ENCODE assay signal across 8 cellular contexts in the genomic region with DNA sequence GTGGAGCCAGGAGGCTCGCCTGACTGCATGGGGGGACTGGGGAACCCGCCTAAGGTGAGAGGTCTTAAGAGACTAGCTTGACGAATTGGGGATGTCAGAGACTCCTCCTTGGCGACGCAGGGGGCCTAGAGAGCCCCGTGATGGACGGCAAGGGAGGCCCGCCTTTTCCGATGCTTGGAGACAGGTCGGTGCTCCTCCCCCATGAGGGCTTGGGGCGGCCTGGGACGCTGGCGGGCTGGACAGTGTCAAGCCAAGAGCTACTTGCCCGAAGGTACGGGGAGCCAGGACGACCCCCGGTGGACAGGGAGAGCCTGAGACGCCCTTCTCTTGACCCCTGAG. TPM values are rescaled to one million over a fixed set of nuclear protein-coding genes. Genes with fewer than 3 reads are reported as not detected.
DNase-seq lines count a peak whose midpoint lies in the region; ATAC-seq, FAIRE-seq and TF ChIP-seq lines count a peak whose summit lies in the region.

No MANE protein-coding gene starts in this region.

- H3K36me3 Mint-ChIP-seq in MCF 10A (ENCODE audit: insufficient read depth, unreplicated experiment), result peaks cover 31% of the 10 kb centered on the region

- no peaks in the 10 kb centered on the region for H4K20me1 ChIP-seq in PC-3 (ENCODE audit: low read length)

- H3F3A ChIP-seq in PC-3 (ENCODE audit: low read length, unreplicated experiment), result no peaks in the 10 kb centered on the region

- POLR2A ChIA-PET in AG04450 (lab: Yijun Ruan, JAX), result interaction anchor here (1.5 kb wide), 1 partner anchor 58 kb away, joined by 7 read pairs; a partner anchor contains a TSS
- POLR2A ChIA-PET in PC-3 (lab: Charles Lee; ENCODE audit: unreplicated experiment), result no interaction called here
- POLR2A ChIA-PET in MCF 10A (lab: Yijun Ruan, JAX), result interaction anchor here (1.3 to 2.4 kb wide), 3 partner anchors 13 to 119 kb away, joined by 4 to 12 read pairs (median 10); a partner anchor contains a TSS

- H3K9ac ChIP-seq in PC-3 (ENCODE audit: low read length) (peak overlapping the region; percentile 77), kidney (ENCODE audit: low read length in 2 of 2) (peak overlapping the region; percentile 93 to 96)

- peak overlapping the region; percentile 64 for H3K27ac Mint-ChIP-seq in MCF 10A (ENCODE audit: low read depth, unreplicated experiment)

- H2AFZ ChIP-seq in PC-3 (ENCODE audit: low read length), result peak overlapping the region; percentile 93

- H3K4me1 Mint-ChIP-seq in MCF 10A (ENCODE audit: insufficient read depth, unreplicated experiment), result peaks cover 21% of the 10 kb centered on the region

- no peaks in the 10 kb centered on the region for H3K9me2 ChIP-seq in PC-3 (replicated peaks; ENCODE audit: low read length)

- no peaks in the 10 kb centered on the region for H3K9me3 Mint-ChIP-seq in MCF 10A (ENCODE audit: unreplicated experiment)

- H3K79me2 ChIP-seq in PC-3 (ENCODE audit: low read length), result peaks cover 43% of the 10 kb centered on the region

- peak; percentile 48 for ATAC-seq in GM18498 (IDR thresholded peaks at IDR 0.05; ENCODE audit: unreplicated experiment)
- ATAC-seq in HG02981 (IDR thresholded peaks at IDR 0.05; ENCODE audit: unreplicated experiment), result peak; percentile 28
- ATAC-seq in PC-3, result peak; percentile 61
- ATAC-seq in GM21526 (IDR thresholded peaks at IDR 0.05; ENCODE audit: low FRiP score, unreplicated experiment), result no peak

- H3K4me2 ChIP-seq in PC-3 (ENCODE audit: low read length), result peak overlapping the region; percentile 93

- intact Hi-C loops in PC-3 (cut with micrococcal nuclease), result no loop called here
- intact Hi-C loops in MCF 10A (cut with micrococcal nuclease), result loop anchor here (1.0 kb wide), 1 partner anchor 59 kb away; a partner anchor contains a TSS
- intact Hi-C loops in kidney (cut with DNase I), result no loop called here

- H3K4me3 Mint-ChIP-seq in MCF 10A (ENCODE audit: unreplicated experiment), result peak overlapping the region; percentile 86

- H3K4me1 ChIP-seq in PC-3 (ENCODE audit: insufficient read depth, low read length) (peaks cover 7% of the 10 kb centered on the region), kidney (ENCODE audit: control insufficient read depth in 1 of 2, insufficient read depth in 1 of 2, low read depth in 1 of 2, low read length in 2 of 2) (peaks cover 5 to 13% of the 10 kb centered on the region in 2 donors)

- H3K36me3 ChIP-seq in PC-3 (ENCODE audit: low read depth, low read length), result no peaks in the 10 kb centered on the region; the same call in 1 of the 2 replicates
- H3K36me3 ChIP-seq in kidney (ENCODE audit: control insufficient read depth in 1 of 2, insufficient read depth in 2 of 2, low read length in 2 of 2), result no peaks in the 10 kb centered on the region

- TF ChIP-seq CTCF in AG04450 (IDR thresholded peaks at IDR 0.05; ENCODE audit: low read depth, low read length) (no peak), PC-3 (conservative IDR thresholded peaks at IDR 0.05; ENCODE audit: low read depth, low read length) (no peak), MCF 10A (IDR thresholded peaks at IDR 0.05; ENCODE audit: unreplicated experiment) (no peak), kidney (IDR thresholded peaks at IDR 0.05; ENCODE audit: borderline replicate concordance, extremely low read depth, insufficient read depth) (no peak)

- peaks cover 6% of the 10 kb centered on the region; the same call in 1 of the 2 replicates for H3K9me3 ChIP-seq in AG04450 (ENCODE audit: control insufficient read depth, insufficient read depth, low read length)
- H3K9me3 ChIP-seq in PC-3 (ENCODE audit: low read length), result no peaks in the 10 kb centered on the region
- H3K9me3 ChIP-seq in kidney (ENCODE audit: control insufficient read depth in 1 of 2, low read length in 2 of 2), result no peaks in the 10 kb centered on the region

- no TSS peak for BruUV-seq in PC-3 (replicated peaks; lab: Mats Ljungman, UMichigan)
- TSS peak; percentile 58 for BruUV-seq in MCF 10A (replicated peaks; lab: Mats Ljungman, UMichigan)

- H3K27me3 ChIP-seq in AG04450 (ENCODE audit: control insufficient read depth, insufficient read depth, low read length) (peaks cover 7% of the 10 kb centered on the region), PC-3 (ENCODE audit: low read length) (no peaks in the 10 kb centered on the region)

- DNase-seq in AG04450 (ENCODE audit: low read depth, low spot score) (no peak), PC-3 (peak; percentile 40), MCF 10A (ENCODE audit: unreplicated experiment) (peak; percentile 34), kidney (peak; percentile 86)
- DNase-seq in stimulated activated CD8-positive, alpha-beta memory T cell treated with anti-CD3 and anti-CD28 coated beads, Interleukin-4, amount 100 ng/mL, for 24 hours (ENCODE audit: low read depth), result peak; percentile 23

- H3K4me3 ChIP-seq in AG04450 (ENCODE audit: low read depth, low read length), result peak overlapping the region; percentile 84
- H3K4me3 ChIP-seq in PC-3 (ENCODE audit: low read length), result peak overlapping the region; percentile 82
- H3K4me3 ChIP-seq in kidney (ENCODE audit: low read length in 2 of 2), result peak overlapping the region; percentile 88

- no peak for FAIRE-seq in kidney (lab: Jason Lieb, UNC)

- H3K27ac ChIP-seq in AG04450 (ENCODE audit: low read depth, low read length), result no peak overlapping the region
- no peak overlapping the region for H3K27ac ChIP-seq in PC-3 (ENCODE audit: low read length)
- peak overlapping the region; percentile 37 to 65 for H3K27ac ChIP-seq in kidney (ENCODE audit: low read depth in 2 of 2, low read length in 2 of 2)

- H3K27me3 Mint-ChIP-seq in MCF 10A (ENCODE audit: insufficient read depth, unreplicated experiment), result no peaks in the 10 kb centered on the region

- CTCF ChIA-PET in AG04450 (lab: Charles Lee), result no interaction called here
- CTCF ChIA-PET in PC-3 (lab: Charles Lee), result no interaction called here
- CTCF ChIA-PET in MCF 10A (lab: Yijun Ruan, JAX), result interaction anchor here (0.6 to 1.6 kb wide), 4 partner anchors 53 to 131 kb away, joined by 3 to 4 read pairs (median 3); no protein-coding TSS in a partner anchor

RNA-seq across cellular contexts. Expression of a gene that starts 0.6 kb away (rescaled TPM):
- polyA plus RNA-seq in AG04450 (2011; rRNA removed), result 7.5 and 8.3 TPM in 2 replicates
- 2.2 and 2.8 TPM in 2 replicates for polyA minus RNA-seq in AG04450 (2011; rRNA and poly(A)+ RNA removed)
- 24.5 and 38.1 TPM in 2 replicates for total RNA-seq in PC-3 (2014; rRNA removed)
- total RNA-seq in MCF 10A (2022), result 14.4 and 15.0 TPM in 2 replicates
- 15.0 TPM for total RNA-seq in kidney
- 34.3 TPM for polyA plus RNA-seq in kidney (ENCODE audit: insufficient read depth, low read depth, low replicate concordance)

RNA-seq across cellular contexts. Expression of a gene that starts 13.0 kb away (rescaled TPM):
- polyA plus RNA-seq in AG04450 (2011; rRNA removed) (0.07 and 0.14 TPM in 2 replicates), kidney (ENCODE audit: insufficient read depth, low read depth, low replicate concordance) (15.7 TPM)
- polyA minus RNA-seq in AG04450 (2011; rRNA and poly(A)+ RNA removed), result 0.14 TPM in 1 of 2 replicates, not detected in the other
- total RNA-seq in PC-3 (2014; rRNA removed) (0.77 and 1.9 TPM in 2 replicates), MCF 10A (2022) (0.14 and 0.91 TPM in 2 replicates), kidney (7.0 TPM)

RNA-seq across cellular contexts. Expression of a gene that starts 18.4 kb away (rescaled TPM):
- polyA plus RNA-seq in AG04450 (2011; rRNA removed), result 20.7 and 21.2 TPM in 2 replicates
- polyA minus RNA-seq in AG04450 (2011; rRNA and poly(A)+ RNA removed), result 6.0 and 9.9 TPM in 2 replicates
- 38.4 and 39.3 TPM in 2 replicates for total RNA-seq in PC-3 (2014; rRNA removed)
- 16.5 and 20.9 TPM in 2 replicates for total RNA-seq in MCF 10A (2022)
- 21.5 TPM for total RNA-seq in kidney
- 21.7 TPM for polyA plus RNA-seq in kidney (ENCODE audit: insufficient read depth, low read depth, low replicate concordance)

RNA-seq across cellular contexts. Expression of a gene that starts 37.0 kb away (rescaled TPM):
- 18.1 and 29.4 TPM in 2 replicates for polyA plus RNA-seq in AG04450 (2011; rRNA removed)
- polyA minus RNA-seq in AG04450 (2011; rRNA and poly(A)+ RNA removed), result 31.0 and 47.2 TPM in 2 replicates
- 0.07 TPM in 1 of 2 replicates, not detected in the other for total RNA-seq in PC-3 (2014; rRNA removed)
- 1.2 and 2.3 TPM in 2 replicates for total RNA-seq in MCF 10A (2022)
- total RNA-seq in kidney, result 10.3 TPM
- 12.3 TPM for polyA plus RNA-seq in kidney (ENCODE audit: insufficient read depth, low read depth, low replicate concordance)

RNA-seq across cellular contexts. Expression of a gene that starts 58.5 kb away (rescaled TPM):
- 3.9 and 5.6 TPM in 2 replicates for polyA plus RNA-seq in AG04450 (2011; rRNA removed)
- polyA minus RNA-seq in AG04450 (2011; rRNA and poly(A)+ RNA removed), result 2.6 and 3.1 TPM in 2 replicates
- total RNA-seq in PC-3 (2014; rRNA removed), result 0.95 and 2.1 TPM in 2 replicates
- 4.0 and 4.7 TPM in 2 replicates for total RNA-seq in MCF 10A (2022)
- 3.7 TPM for total RNA-seq in kidney
- polyA plus RNA-seq in kidney (ENCODE audit: insufficient read depth, low read depth, low replicate concordance), result 10.3 TPM

Comparison
In these comparisons a context has a peak if more than half of its experiments do, and no peak if none do; other contexts are left out.
1. H3K27ac ChIP-seq: peak in kidney (2 of 2); none in AG04450 (single experiment) and PC-3 (single experiment).
2. Peak in every context shown above with its lines, with median percentiles within 50 percentile points of each other: H3K4me3 ChIP-seq.